Comparison of ENCODE assay signal across 8 cellular contexts in the genomic region with DNA sequence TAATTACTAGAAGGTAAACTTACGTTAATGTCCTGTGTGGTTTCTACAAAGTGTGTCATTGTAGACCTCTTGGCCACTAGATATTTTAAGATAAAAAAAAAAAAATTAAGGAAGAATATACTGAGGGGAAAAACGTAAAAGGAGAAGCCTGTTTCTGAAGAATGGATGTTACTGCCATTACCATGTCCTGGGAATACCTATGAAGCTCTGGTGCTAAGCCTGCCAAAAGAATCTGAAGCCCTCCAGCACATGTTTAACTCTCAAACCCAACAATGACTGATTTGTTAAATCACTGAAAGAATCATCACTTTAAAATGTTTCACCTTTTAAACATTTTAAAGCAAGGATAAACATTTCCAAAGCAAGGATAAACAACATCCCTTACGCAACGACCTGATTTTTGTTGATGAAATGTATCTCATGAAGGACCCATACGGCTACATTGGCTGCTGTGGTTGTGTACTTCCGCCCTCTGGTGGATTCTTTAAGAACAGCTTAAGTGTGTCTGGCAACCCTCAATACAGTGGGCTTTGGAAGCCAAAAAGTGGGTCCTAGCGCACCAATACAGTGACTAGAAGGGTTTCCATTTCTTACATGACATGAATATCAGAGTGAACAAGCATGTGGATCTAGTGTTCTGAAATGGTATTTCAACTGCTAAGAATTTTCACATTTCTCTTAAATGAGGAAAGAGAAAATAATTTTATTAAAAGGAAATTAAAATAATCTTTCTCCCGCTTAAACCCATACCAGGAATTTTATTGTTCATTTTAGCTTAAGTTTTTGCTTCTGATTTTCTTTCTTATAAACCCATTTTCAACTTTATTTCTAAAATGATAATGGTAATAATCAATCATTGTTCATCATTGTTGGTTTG.
DNase-seq lines count a peak whose midpoint lies in the region; ATAC-seq, FAIRE-seq and TF ChIP-seq lines count a peak whose summit lies in the region.

No MANE protein-coding gene starts in this region.

- H3K4me2 ChIP-seq in mammary epithelial cell (ENCODE audit: insufficient read depth, low read depth, low read length) = no peak overlapping the region

- DNase-seq in AG08395 (ENCODE audit: low spot score) = peak; percentile 76
- peak; percentile 24 for DNase-seq in NCI-H1417 treated with DMSO at 0.1 percent for 48 hours (lab: John Stamatoyannopoulos, UW)
- DNase-seq in T-cell = peak in 31 of 34 experiments; percentile 6 to 48 (median 29)
- peak; percentile 36 for DNase-seq in mammary epithelial cell
- DNase-seq in kidney = no peak
- DNase-seq in stimulated activated CD4-positive, alpha-beta T cell treated with anti-CD3 and anti-CD28 coated beads, Interleukin-2, amount 100 ng/mL, for 48 hours = peak; percentile 27 to 36

- H3K27ac ChIP-seq in mammary epithelial cell (ENCODE audit: insufficient read depth, low read depth, low read length) (no peak overlapping the region), kidney (ENCODE audit: low read depth in 2 of 2, low read length in 2 of 2) (no peak overlapping the region)

- H3K9me3 ChIP-seq in mammary epithelial cell (replicated peaks; ENCODE audit: insufficient read depth, low read length) (no peaks in the 10 kb centered on the region), kidney (ENCODE audit: control insufficient read depth in 1 of 2, low read length in 2 of 2) (no peaks in the 10 kb centered on the region)

- BruUV-seq in mammary epithelial cell (replicated peaks; lab: Mats Ljungman, UMichigan) = no TSS peak

- H3K27me3 ChIP-seq in mammary epithelial cell (ENCODE audit: insufficient read depth, low read length) = no peaks in the 10 kb centered on the region

- H3K27ac Mint-ChIP-seq in T-cell = no peak overlapping the region

- peak; percentile 95 for ATAC-seq in GM18498 (IDR thresholded peaks at IDR 0.05; ENCODE audit: unreplicated experiment)
- ATAC-seq in HG02852 (IDR thresholded peaks at IDR 0.05; ENCODE audit: unreplicated experiment) = peak; percentile 97
- ATAC-seq in T-cell (replicated peaks in 1 of 4) = peak; percentile 84 to 90 (median 84)

- H3K4me3 Mint-ChIP-seq in T-cell = no peak overlapping the region

- intact Hi-C loops in mammary epithelial cell (cut with micrococcal nuclease) = loop anchor here (1.0 to 10.0 kb wide), 6 partner anchors 137 to 341 kb away; a partner anchor contains a TSS
- intact Hi-C loops in kidney (cut with DNase I) = no loop called here

- H3K4me1 Mint-ChIP-seq in T-cell = peaks cover 0 to 3% (median 0%) of the 10 kb centered on the region in 3 donors

- TF ChIP-seq CTCF in mammary epithelial cell (conservative IDR thresholded peaks at IDR 0.05 in 1 of 2, IDR thresholded peaks at IDR 0.05 in 1 of 2; ENCODE audit: extremely low read depth in 1 of 2, insufficient read depth in 1 of 2, low read depth in 1 of 2, low read length in 2 of 2) (peak; percentile 77 to 89), kidney (IDR thresholded peaks at IDR 0.05; ENCODE audit: borderline replicate concordance, extremely low read depth, insufficient read depth) (peak; percentile 79)

- H3K9ac ChIP-seq in mammary epithelial cell (ENCODE audit: insufficient read depth, low read length) (no peak overlapping the region), kidney (ENCODE audit: low read length in 2 of 2) (no peak overlapping the region)

- POLR2A ChIA-PET in T-cell (lab: Charles Lee) = no interaction called here

- dilution Hi-C loops in mammary epithelial cell (cut with HindIII; ENCODE audit: low sequenced_read_pairs) = no loop called here

- H3K4me1 ChIP-seq in mammary epithelial cell (ENCODE audit: insufficient read depth, low read length) = no peaks in the 10 kb centered on the region
- H3K4me1 ChIP-seq in kidney (ENCODE audit: control insufficient read depth in 1 of 2, insufficient read depth in 1 of 2, low read depth in 1 of 2, low read length in 2 of 2) = peaks cover 0 to 2% of the 10 kb centered on the region in 2 donors

- H3K79me2 ChIP-seq in mammary epithelial cell (ENCODE audit: insufficient read depth, low read length) = no peaks in the 10 kb centered on the region

- H3K36me3 Mint-ChIP-seq in T-cell = peaks cover 54% of the 10 kb centered on the region

- H3K36me3 ChIP-seq in mammary epithelial cell (ENCODE audit: insufficient read depth, low read length) = peaks cover 5% of the 10 kb centered on the region
- peaks cover 4 to 34% of the 10 kb centered on the region in 2 donors for H3K36me3 ChIP-seq in kidney (ENCODE audit: control insufficient read depth in 1 of 2, insufficient read depth in 2 of 2, low read length in 2 of 2)

- in situ Hi-C loops in mammary epithelial cell (cut with MboI; ENCODE audit: low sequenced_read_pairs in 2 of 2) = loop anchor here in 1 of 2 donors (5.0 to 10.0 kb wide), 2 partner anchors 237 to 255 kb away; no protein-coding TSS in a partner anchor

- no peak overlapping the region for H2AFZ ChIP-seq in mammary epithelial cell (ENCODE audit: low read depth, low read length)

- H4K20me1 ChIP-seq in mammary epithelial cell (ENCODE audit: insufficient read depth, low read length) = no peaks in the 10 kb centered on the region

- no peaks in the 10 kb centered on the region for H3K9me3 Mint-ChIP-seq in T-cell

- H3K4me3 ChIP-seq in mammary epithelial cell (replicated peaks in 1 of 3; ENCODE audit: insufficient read depth in 1 of 3, low read depth in 2 of 3, low read length in 3 of 3) (no peak overlapping the region), kidney (ENCODE audit: low read length in 2 of 2) (no peak overlapping the region)

- H3K27me3 Mint-ChIP-seq in T-cell = no peaks in the 10 kb centered on the region

- CTCF ChIA-PET in T-cell (lab: Charles Lee) = interaction anchor here (0.7 to 8.5 kb wide), 15 partner anchors 10 to 341 kb away, joined by 3 to 128 read pairs (median 3); no protein-coding TSS in a partner anchor
- CTCF ChIA-PET in mammary epithelial cell (lab: Charles Lee; ENCODE audit: low non-redundant PET) = interaction anchor here (0.7 to 1.4 kb wide), 3 partner anchors 132 to 250 kb away, joined by 5 to 8 read pairs (median 6); no protein-coding TSS in a partner anchor

- 43% methylated on average over 8 of the region's 8 CpGs for whole genome bisulfite sequencing in mammary epithelial cell (ENCODE audit: low coverage, missing lambda C conversion rate)

- peak; percentile 86 for FAIRE-seq in kidney (lab: Jason Lieb, UNC)
